Comparison of ENCODE assay signal across 8 cellular contexts in the genomic region with DNA sequence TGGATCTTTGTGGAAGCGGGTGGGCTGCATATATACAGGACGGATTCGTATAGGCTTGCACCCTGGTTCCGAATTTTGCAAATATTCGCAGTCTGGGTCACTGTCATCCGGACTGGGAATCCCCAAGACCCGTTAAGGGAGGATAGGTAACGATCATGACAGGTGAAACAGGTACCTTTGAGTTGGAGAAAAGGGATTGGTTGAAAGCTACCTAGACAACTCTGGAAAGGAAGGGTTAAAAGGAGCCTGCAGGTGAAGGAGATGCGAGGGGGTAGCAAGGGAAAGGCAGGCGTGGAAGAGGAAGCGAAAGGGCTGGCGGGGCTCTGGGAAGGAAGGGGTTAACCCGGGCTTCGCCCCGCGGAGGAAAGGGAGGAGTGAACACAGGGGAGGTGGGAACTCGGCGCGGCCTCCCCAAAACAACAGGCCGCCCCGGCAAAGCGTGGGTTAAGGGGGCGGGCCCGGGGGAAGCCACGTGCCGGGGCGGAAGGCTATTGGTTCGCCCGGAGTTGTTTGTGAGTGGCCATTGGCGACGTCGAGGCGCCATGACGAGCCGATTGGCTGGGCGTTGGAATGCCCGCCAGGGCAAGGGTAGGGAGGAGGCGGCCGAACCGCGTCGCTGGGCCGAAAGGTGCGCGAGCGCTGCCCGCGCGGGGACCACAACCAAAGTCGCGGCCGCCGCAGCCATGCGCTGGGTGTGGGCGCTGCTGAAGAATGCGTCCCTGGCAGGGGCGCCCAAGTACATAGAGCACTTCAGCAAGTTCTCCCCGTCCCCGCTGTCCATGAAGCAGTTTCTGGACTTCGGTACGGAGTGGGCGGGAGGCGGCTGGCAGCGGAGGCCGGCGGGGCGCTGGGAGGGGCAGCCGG. TPM values are rescaled to one million over a fixed set of nuclear protein-coding genes. Genes with fewer than 3 reads are reported as not detected.
A peak's percentile ranks its signal among the peaks of the same experiment; 100 is the strongest.
DNase-seq lines count a peak whose midpoint lies in the region; ATAC-seq and TF ChIP-seq lines count a peak whose summit lies in the region.

PDK2 (plus strand) TSS at position 599 of the 864 bp plus-strand sequence; CDS start at position 684, 85 bp downstream.

- H3K4me3 Mint-ChIP-seq in activated naive CD8-positive, alpha-beta T cell treated with anti-CD3 and anti-CD28 coated beads, Interleukin-2, amount 10 ng/mL, durations not matched to agents 7 days and 5 days = peak within 1 kb of the TSS; percentile 90
- peak within 1 kb of the TSS; percentile 98 for H3K4me3 Mint-ChIP-seq in glutamatergic neuron (ENCODE audit: unreplicated experiment)
- H3K4me3 Mint-ChIP-seq in osteocyte (ENCODE audit: unreplicated experiment) = peak within 1 kb of the TSS; percentile 96

- H3K27ac Mint-ChIP-seq in activated naive CD8-positive, alpha-beta T cell treated with anti-CD3 and anti-CD28 coated beads, Interleukin-2, amount 10 ng/mL, durations not matched to agents 7 days and 5 days = peak within 1 kb of the TSS; percentile 92
- H3K27ac Mint-ChIP-seq in glutamatergic neuron (ENCODE audit: unreplicated experiment) (peak within 1 kb of the TSS; percentile 85), osteocyte (ENCODE audit: unreplicated experiment) (peak within 1 kb of the TSS; percentile 89)

- POLR2A ChIA-PET in activated naive CD8-positive, alpha-beta T cell treated with anti-CD3 and anti-CD28 coated beads, Interleukin-2, amount 10 ng/mL, durations not matched to agents 7 days and 5 days (lab: Charles Lee) = interaction anchor here (0.8 to 2.0 kb wide), 6 partner anchors 19 to 203 kb away, joined by 3 to 14 read pairs (median 4); partner anchors contain the start of gene ITGA3

- peak; percentile 28 for TF ChIP-seq POLR2A in GM10847 (IDR thresholded peaks at IDR 0.05; ENCODE audit: extremely low read depth, insufficient read length)

- no peaks in the 10 kb centered on the region for H3K36me3 Mint-ChIP-seq in activated naive CD8-positive, alpha-beta T cell treated with anti-CD3 and anti-CD28 coated beads, Interleukin-2, amount 10 ng/mL, durations not matched to agents 7 days and 5 days
- no peaks in the 10 kb centered on the region for H3K36me3 Mint-ChIP-seq in glutamatergic neuron (ENCODE audit: unreplicated experiment)
- H3K36me3 Mint-ChIP-seq in osteocyte (ENCODE audit: unreplicated experiment) = peaks cover 22% of the 10 kb centered on the region

- no peaks in the 10 kb centered on the region for H3K9me3 ChIP-seq in thoracic aorta

- H3K27me3 Mint-ChIP-seq in activated naive CD8-positive, alpha-beta T cell treated with anti-CD3 and anti-CD28 coated beads, Interleukin-2, amount 10 ng/mL, durations not matched to agents 7 days and 5 days = peaks cover 2% of the 10 kb centered on the region
- H3K27me3 Mint-ChIP-seq in glutamatergic neuron (ENCODE audit: unreplicated experiment) (peaks cover 10% of the 10 kb centered on the region), osteocyte (ENCODE audit: unreplicated experiment) (no peaks in the 10 kb centered on the region)

- H3K27ac ChIP-seq in thoracic aorta = peak within 1 kb of the TSS; percentile 77 to 85

- no peak for TF ChIP-seq CTCF in glutamatergic neuron (IDR thresholded peaks at IDR 0.05; ENCODE audit: partially characterized antibody, unreplicated experiment)
- no peak for TF ChIP-seq CTCF in osteocyte (IDR thresholded peaks at IDR 0.05)
- TF ChIP-seq CTCF in thoracic aorta (IDR thresholded peaks at IDR 0.05) = no peak

- H3K4me1 ChIP-seq in thoracic aorta (ENCODE audit: control insufficient read depth in 1 of 2, low read depth in 2 of 2) = peaks cover 10 to 24% of the 10 kb centered on the region in 2 donors

- no peaks in the 10 kb centered on the region for H3K9me3 Mint-ChIP-seq in activated naive CD8-positive, alpha-beta T cell treated with anti-CD3 and anti-CD28 coated beads, Interleukin-2, amount 10 ng/mL, durations not matched to agents 7 days and 5 days
- H3K9me3 Mint-ChIP-seq in glutamatergic neuron (ENCODE audit: unreplicated experiment) (peaks cover 8% of the 10 kb centered on the region), osteocyte (ENCODE audit: unreplicated experiment) (no peaks in the 10 kb centered on the region)

- ATAC-seq in HG02678 (IDR thresholded peaks at IDR 0.05; ENCODE audit: unreplicated experiment) (peak; percentile 91), thoracic aorta (ENCODE audit: insufficient number of reproducible peaks, low FRiP score, low read depth) (peak; percentile 80)
- peak; percentile 97 for ATAC-seq in activated naive CD8-positive, alpha-beta T cell treated with anti-CD3 and anti-CD28 coated beads, Interleukin-2, amount 10 ng/mL, durations not matched to agents 7 days and 5 days (ENCODE audit: low read depth)

- no peaks in the 10 kb centered on the region for H3K27me3 ChIP-seq in thoracic aorta (replicated peaks; ENCODE audit: insufficient read depth)

- H3K36me3 ChIP-seq in thoracic aorta = peaks cover 26% of the 10 kb centered on the region

- peak within 1 kb of the TSS; percentile 89 for H3K4me3 ChIP-seq in thoracic aorta

- peaks cover 9% of the 10 kb centered on the region for H3K4me1 Mint-ChIP-seq in activated naive CD8-positive, alpha-beta T cell treated with anti-CD3 and anti-CD28 coated beads, Interleukin-2, amount 10 ng/mL, durations not matched to agents 7 days and 5 days
- peaks cover 16% of the 10 kb centered on the region for H3K4me1 Mint-ChIP-seq in glutamatergic neuron (ENCODE audit: low read depth, unreplicated experiment)
- H3K4me1 Mint-ChIP-seq in osteocyte (ENCODE audit: unreplicated experiment) = peaks cover 41% of the 10 kb centered on the region

- peak; percentile 88 for DNase-seq in NCI-H1105 treated with DMSO at 0.1 percent for 48 hours (lab: John Stamatoyannopoulos, UW)
- DNase-seq in SW 1271 (lab: John Stamatoyannopoulos, UW) = peak; percentile 76 to 88
- DNase-seq in activated naive CD8-positive, alpha-beta T cell treated with anti-CD3 and anti-CD28 coated beads, Interleukin-2, amount 10 ng/mL, durations not matched to agents 7 days and 5 days = peak; percentile 97
- DNase-seq in glutamatergic neuron = peak; percentile 95
- DNase-seq in osteocyte (ENCODE audit: extremely low spot score, unreplicated experiment) = peak; percentile 98
- peak; percentile 85 for DNase-seq in thoracic aorta (ENCODE audit: low spot score)

RNA-seq across cellular contexts. Expression of gene PDK2, which starts in this region (rescaled TPM):
- total RNA-seq in activated naive CD8-positive, alpha-beta T cell treated with anti-CD3 and anti-CD28 coated beads, Interleukin-2, amount 10 ng/mL, durations not matched to agents 7 days and 5 days = 10 to 100 TPM; 24.1 to 26.4 TPM
- total RNA-seq in glutamatergic neuron (ENCODE audit: unreplicated experiment) (36.9 TPM), osteocyte (66.2 and 67.0 TPM in 2 replicates), thoracic aorta (10 to 100 TPM; 35.5 to 74.9 TPM)

Comparison
In these comparisons a context has a peak if more than half of its experiments do, and no peak if none do; other contexts are left out.
1. Peak in every context shown above with its lines: DNase-seq, ATAC-seq, H3K4me3 ChIP-seq and H3K27ac ChIP-seq.